8 cellular contexts compared by ENCODE assay signal in the genomic region with DNA sequence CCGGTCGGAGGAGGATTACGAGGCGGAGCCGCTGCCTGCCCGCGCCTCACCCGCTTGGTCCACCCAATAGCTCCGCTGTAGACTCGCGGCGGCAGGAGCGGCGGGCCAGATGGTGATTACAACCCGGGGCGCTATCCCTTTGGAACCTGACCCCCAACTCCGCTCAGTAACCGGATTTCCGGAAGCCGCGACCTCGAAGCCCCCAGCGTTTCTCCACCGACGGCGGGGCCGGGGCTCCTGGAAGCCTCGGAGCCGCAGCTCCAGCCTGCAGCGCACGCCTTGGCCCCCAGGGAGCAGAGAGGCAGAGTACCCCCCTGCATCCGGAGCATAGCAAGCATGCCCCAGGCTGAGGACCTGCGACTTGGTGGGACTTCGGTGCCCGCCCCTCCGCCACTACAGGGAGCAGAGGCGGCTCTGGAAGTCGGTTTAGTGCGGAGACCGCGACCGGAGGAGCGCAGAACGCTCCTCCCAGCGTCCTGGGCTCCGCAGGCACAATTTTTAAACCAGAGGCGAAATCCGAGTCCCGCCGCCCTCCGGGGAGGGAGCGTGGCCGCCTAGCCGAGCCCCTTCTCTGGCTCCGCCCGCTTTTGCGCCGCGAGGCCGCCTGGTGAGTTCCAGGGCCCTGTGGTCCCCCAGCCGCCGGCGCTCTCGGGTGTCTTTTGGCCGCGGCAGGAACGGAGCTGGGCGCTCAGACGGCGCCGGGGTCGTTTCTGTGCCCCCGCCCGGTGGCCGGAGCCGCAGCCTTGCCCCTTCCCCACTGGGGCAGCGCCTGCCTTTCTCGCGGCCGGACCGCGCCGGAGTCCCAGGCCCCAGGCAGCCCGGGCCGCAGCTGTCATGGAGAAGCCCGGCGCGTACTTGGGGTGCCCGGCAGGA. TPM values are rescaled to one million over a fixed set of nuclear protein-coding genes. Genes with fewer than 3 reads are reported as not detected.
DNase-seq lines count a peak whose midpoint lies in the region; ATAC-seq and TF ChIP-seq lines count a peak whose summit lies in the region.

No MANE protein-coding gene starts in this region.

- CTCF ChIA-PET in CD4-positive, alpha-beta T cell (lab: Charles Lee), result interaction anchor here (1.7 kb wide), 1 partner anchor 15 kb away, joined by 4 read pairs; no protein-coding TSS in a partner anchor

- intact Hi-C loops in CD4-positive, alpha-beta T cell (cut with DNase I, micrococcal nuclease), result loop anchor here (5.0 kb wide), 1 partner anchor 708 kb away; no protein-coding TSS in a partner anchor
- intact Hi-C loops in Right ventricle myocardium superior (cut with DNase I) (loop anchor here (5.0 kb wide), 1 partner anchor 348 kb away; no protein-coding TSS in a partner anchor), prostate gland (cut with DNase I) (loop anchor here (5.0 kb wide), 1 partner anchor 353 kb away; no protein-coding TSS in a partner anchor)

- ATAC-seq in CD4-positive, alpha-beta T cell (ENCODE audit: poor library complexity), result peak; percentile 75
- ATAC-seq in Right ventricle myocardium superior (ENCODE audit: poor library complexity) (peak; percentile 71), GM21825 (IDR thresholded peaks at IDR 0.05; ENCODE audit: unreplicated experiment) (no peak)

- DNase-seq in CD4-positive, alpha-beta T cell, result peak in 4 of 10 experiments; percentile 10 to 15 (median 12)
- DNase-seq in activated gamma-delta T cell (lab: John Stamatoyannopoulos, UW) (peak; percentile 15), Right ventricle myocardium superior (peak; percentile 74), prostate gland (ENCODE audit: low spot score) (peak; percentile 19), NCI-H2029 treated with DMSO at 0.1 percent for 48 hours (lab: John Stamatoyannopoulos, UW) (no peak), NOMO-1 treated with DMSO at 0.1 percent for 48 hours (lab: John Stamatoyannopoulos, UW; ENCODE audit: unreplicated experiment) (no peak)

- no peaks in the 10 kb centered on the region for H3K36me3 ChIP-seq in HUES48 (ENCODE audit: control insufficient read depth, insufficient read depth, low read length)
- H3K36me3 ChIP-seq in prostate gland, result no peaks in the 10 kb centered on the region

- no peak for TF ChIP-seq POLR2A in prostate gland (IDR thresholded peaks at IDR 0.05)

- H3K4me1 Mint-ChIP-seq in CD4-positive, alpha-beta T cell (ENCODE audit: low read depth), result peaks cover 13% of the 10 kb centered on the region

- no peaks in the 10 kb centered on the region for H3K4me1 ChIP-seq in HUES48 (ENCODE audit: control insufficient read depth, insufficient read depth, low read length)
- H3K4me1 ChIP-seq in prostate gland (replicated peaks), result no peaks in the 10 kb centered on the region

- no peaks in the 10 kb centered on the region for H3K36me3 Mint-ChIP-seq in CD4-positive, alpha-beta T cell (ENCODE audit: low read depth)

- H3K9me3 Mint-ChIP-seq in CD4-positive, alpha-beta T cell, result no peaks in the 10 kb centered on the region

- POLR2A ChIA-PET in CD4-positive, alpha-beta T cell (lab: Charles Lee), result no interaction called here

- TF ChIP-seq CTCF in CD4-positive, alpha-beta T cell (IDR thresholded peaks at IDR 0.05), result no peak
- peak in 1 of 4 experiments; percentile 19 for TF ChIP-seq CTCF in prostate gland (IDR thresholded peaks at IDR 0.05)

- H3K27me3 Mint-ChIP-seq in CD4-positive, alpha-beta T cell, result peaks cover 73% of the 10 kb centered on the region

- no peak overlapping the region for H3K9ac ChIP-seq in HUES48 (ENCODE audit: low read depth, low read length)

- H3K27ac ChIP-seq in CD4-positive, alpha-beta T cell (ENCODE audit: low read depth, low read length), result no peak overlapping the region
- H3K27ac ChIP-seq in HUES48 (ENCODE audit: low read depth, low read length) (no peak overlapping the region), prostate gland (peak overlapping the region; percentile 72 to 82)

- no peaks in the 10 kb centered on the region for H3K9me3 ChIP-seq in CD4-positive, alpha-beta T cell (ENCODE audit: control insufficient read depth, low read length)
- no peaks in the 10 kb centered on the region; the same call in 1 of the 2 replicates for H3K9me3 ChIP-seq in HUES48 (ENCODE audit: control insufficient read depth, insufficient read depth, low read length)
- no peaks in the 10 kb centered on the region for H3K9me3 ChIP-seq in prostate gland

- H3K27me3 ChIP-seq in CD4-positive, alpha-beta T cell (ENCODE audit: control insufficient read depth, insufficient read depth, low read length), result peaks cover 71% of the 10 kb centered on the region
- H3K27me3 ChIP-seq in HUES48 (ENCODE audit: control insufficient read depth, insufficient read depth, low read length) (peaks cover 68% of the 10 kb centered on the region), prostate gland (replicated peaks; ENCODE audit: insufficient read depth) (no peaks in the 10 kb centered on the region)

- WGBS in prostate gland, result 2% methylated on average over 47 of the region's 89 CpGs

- peak overlapping the region; percentile 84 for H3K4me3 Mint-ChIP-seq in CD4-positive, alpha-beta T cell

- H3K27ac Mint-ChIP-seq in CD4-positive, alpha-beta T cell, result no peak overlapping the region

- peak overlapping the region; percentile 54 for H3K4me3 ChIP-seq in HUES48 (ENCODE audit: low read depth, low read length)
- H3K4me3 ChIP-seq in prostate gland, result peak overlapping the region; percentile 39 to 53

RNA-seq across cellular contexts. Expression of gene BMS1, which starts 28.2 kb away (rescaled TPM):
- 10 to 100 TPM; 13.8 to 15.3 TPM for total RNA-seq in CD4-positive, alpha-beta T cell
- 13.4 TPM for total RNA-seq in Right ventricle myocardium superior
- total RNA-seq in prostate gland, result 10 to 100 TPM; 10.2 to 18.2 TPM

Comparison
In these comparisons a context has a peak if more than half of its experiments do, and no peak if none do; other contexts are left out.
1. DNase-seq: peak in activated gamma-delta T cell (single experiment), Right ventricle myocardium superior (single experiment) and prostate gland (single experiment); none in NCI-H2029 treated with DMSO at 0.1 percent for 48 hours (single experiment) and NOMO-1 treated with DMSO at 0.1 percent for 48 hours (single experiment).
2. H3K27ac ChIP-seq: peak in prostate gland (2 of 2); none in CD4-positive, alpha-beta T cell (single experiment) and HUES48 (single experiment).